Comparison of ENCODE assay signal across 14 cellular contexts in the genomic region with DNA sequence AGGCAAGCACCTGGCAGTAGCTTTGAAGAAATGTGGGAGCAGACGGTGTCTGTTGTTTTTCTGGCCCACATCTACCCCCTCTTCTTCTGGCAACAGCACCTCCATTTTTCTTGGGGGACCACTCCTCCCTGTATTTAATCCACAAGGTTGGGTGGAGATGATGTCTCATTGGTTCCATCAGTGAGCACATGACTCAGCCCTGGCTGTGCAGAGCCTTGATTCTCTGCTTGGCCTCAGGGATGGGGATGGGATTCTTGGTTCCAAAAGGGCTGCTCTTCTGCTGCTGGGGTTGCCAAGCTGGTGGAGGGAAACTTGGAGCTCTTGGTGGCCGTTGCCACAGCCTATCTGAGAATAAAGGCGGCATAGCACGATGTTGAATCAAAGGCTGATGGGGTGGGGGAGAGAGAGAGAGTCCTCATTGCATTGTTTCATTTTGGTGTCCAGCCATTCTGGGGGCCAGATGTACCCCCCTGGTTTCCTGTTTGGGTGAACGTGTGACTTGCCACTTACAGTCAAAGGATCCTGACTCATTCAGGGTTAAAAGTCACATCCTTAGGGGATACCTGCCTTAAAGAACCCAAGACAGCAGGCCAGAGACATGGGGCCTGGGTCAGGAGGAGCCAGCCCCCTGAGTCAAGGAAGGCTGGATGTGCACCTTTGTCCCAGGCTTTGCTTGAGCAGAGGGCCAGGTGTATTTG. TPM values are rescaled to one million over a fixed set of nuclear protein-coding genes. Genes with fewer than 3 reads are reported as not detected.
DNase-seq lines count a peak whose midpoint lies in the region; ATAC-seq, FAIRE-seq and TF ChIP-seq lines count a peak whose summit lies in the region.
"Had no signal": no experiment of that assay in that cellular context is flagged by ENCODE, and none has a peak within 500 bp of the region (broad histone marks: within the 10 kb centered on the region; RNA-seq: fewer than 3 reads in every experiment).

No MANE protein-coding gene starts in this region.

- TF ChIP-seq EP300 in A549 (IDR thresholded peaks at IDR 0.05) = no peak

- H4K20me1 ChIP-seq in HCT116 (ENCODE audit: insufficient read depth) = no peaks in the 10 kb centered on the region

- H3K36me3 Mint-ChIP-seq in nephron progenitor cell (ENCODE audit: low read depth) = peaks cover 50% of the 10 kb centered on the region

- CTCF ChIA-PET in A549 (lab: Yijun Ruan, JAX) = interaction anchor here (0.7 to 1.4 kb wide), 5 partner anchors 17 to 186 kb away, joined by 3 to 6 read pairs (median 3); a partner anchor contains a TSS
- CTCF ChIA-PET in HCT116 (lab: Charles Lee) = no interaction called here

- peak overlapping the region; percentile 47 for H3K27ac Mint-ChIP-seq in nephron progenitor cell
- H3K27ac Mint-ChIP-seq: WTC11 had no signal

- TF ChIP-seq RAD21 in A549 (conservative IDR thresholded peaks at IDR 0.05 in 1 of 2, IDR thresholded peaks at IDR 0.05 in 1 of 2) (no peak), HCT116 (IDR thresholded peaks at IDR 0.05; ENCODE audit: low read depth) (no peak)

- H3K9ac ChIP-seq in HCT116 (ENCODE audit: low read length) = no peak overlapping the region

- RAD21 ChIA-PET in HCT116 (lab: Charles Lee; ENCODE audit: low non-redundant PET in 1 of 2, low total read pairs in 2 of 2, uncharacterized antibody in 2 of 2, unreplicated experiment in 2 of 2) = no interaction called here

- H3K79me2 ChIP-seq in HCT116 (ENCODE audit: insufficient read depth, low read length) = no peaks in the 10 kb centered on the region

- no peaks in the 10 kb centered on the region for H3K27me3 ChIP-seq in HCT116 (ENCODE audit: insufficient read depth, low read length)

- no peak overlapping the region for H3K4me3 Mint-ChIP-seq in nephron progenitor cell
- H3K4me3 Mint-ChIP-seq: WTC11 had no signal

- no peak for FAIRE-seq in A549 (lab: Jason Lieb, UNC)

- H3K4me1 ChIP-seq in A549 = peaks cover 26% of the 10 kb centered on the region
- H3K4me1 ChIP-seq in HCT116 (ENCODE audit: control insufficient read depth in 1 of 2, insufficient read depth in 2 of 2, low read length in 2 of 2) = peaks cover 11 to 50% of the 10 kb centered on the region in 2 experiments; a peak in 3 of 4 replicates

- H3K27me3 Mint-ChIP-seq in nephron progenitor cell (ENCODE audit: low read depth, poor library complexity) = no peaks in the 10 kb centered on the region

- peaks cover 37% of the 10 kb centered on the region for H3K9me3 Mint-ChIP-seq in nephron progenitor cell

- TF ChIP-seq POLR2A in A549 (IDR thresholded peaks at IDR 0.05; ENCODE audit: low read length) (no peak), HCT116 (IDR thresholded peaks at IDR 0.05; ENCODE audit: borderline replicate concordance, extremely low read depth, insufficient read depth, insufficient read length) (no peak)

- POLR2A ChIA-PET in A549 (lab: Yijun Ruan, JAX) = no interaction called here
- POLR2A ChIA-PET in HCT116 (lab: Charles Lee) = interaction anchor here (0.6 kb wide), 1 partner anchor 673 kb away, joined by 4 read pairs; no protein-coding TSS in a partner anchor

- H3K9me3 ChIP-seq in A549 (no peaks in the 10 kb centered on the region), HCT116 (ENCODE audit: control insufficient read depth in 1 of 2, insufficient read depth in 1 of 2, low read depth in 1 of 2, low read length in 2 of 2) (no peaks in the 10 kb centered on the region)

- H3K4me3 ChIP-seq in A549 (no peak overlapping the region), HCT116 (replicated peaks in 1 of 2; ENCODE audit: low read depth in 1 of 2, low read length in 2 of 2) (no peak overlapping the region), coronary artery (peak overlapping the region; percentile 0)

- no peak; a peak in 1 of 6 replicates for ATAC-seq in A549
- ATAC-seq in HCT116 = no peak
- no peak for ATAC-seq in GM18511 (IDR thresholded peaks at IDR 0.05; ENCODE audit: unreplicated experiment)
- ATAC-seq: esophagus mucosa, left lobe of liver, WTC11 had no signal

- no peak overlapping the region for H2AFZ ChIP-seq in HCT116 (ENCODE audit: low read depth, low read length, poor library complexity, severe bottlenecking)

- H3K4me2 ChIP-seq in A549 = 0 out of 3 replicates have a peak overlapping the region, but pooled peaks have one; percentile 1
- peak overlapping the region; percentile 4; the same call in 1 of the 2 replicates for H3K4me2 ChIP-seq in HCT116 (ENCODE audit: low read length)

- TF ChIP-seq CTCF in A549 (IDR thresholded peaks at IDR 0.05) = no peak
- TF ChIP-seq CTCF in HCT116 (IDR thresholded peaks at IDR 0.05 in 2 of 3, conservative IDR thresholded peaks at IDR 0.05 in 1 of 3; ENCODE audit: borderline replicate concordance in 1 of 3, insufficient read depth in 1 of 3, low read depth in 2 of 3, low read length in 2 of 3) = no peak
- no peak for TF ChIP-seq CTCF in coronary artery (IDR thresholded peaks at IDR 0.05)
- no peak for TF ChIP-seq CTCF in nephron progenitor cell (IDR thresholded peaks at IDR 0.05)

- DNase-seq in A549 (ENCODE audit: low read depth in 1 of 2, low spot score in 1 of 2) (no peak), HCT116 (ENCODE audit: low read depth, low spot score) (no peak), coronary artery (ENCODE audit: low spot score) (no peak), nephron progenitor cell (no peak), mesenteric fat pad (ENCODE audit: low spot score) (no peak), NCI-H187 treated with DMSO at 0.1 percent for 48 hours (lab: John Stamatoyannopoulos, UW) (no peak), amygdala (lab: John Stamatoyannopoulos, UW) (no peak)
- DNase-seq: anterior cingulate cortex, NCI-H446 treated with DMSO at 0.1 percent for 48 hours, SHP77 had no signal

- WGBS in A549 (ENCODE audit: missing lambda C conversion rate) = 82% methylated on average over 5 of the region's 5 CpGs

- peaks cover 66% of the 10 kb centered on the region for H3K4me1 Mint-ChIP-seq in nephron progenitor cell

- no TSS peak for BruUV-seq in HCT116 (replicated peaks; lab: Mats Ljungman, UMichigan)

- no peaks in the 10 kb centered on the region for H3K9me2 ChIP-seq in HCT116 (ENCODE audit: insufficient read depth)

- H3K27ac ChIP-seq in A549 (peak overlapping the region in 1 of 2 experiments; percentile 21; a peak in 2 of 6 replicates), HCT116 (ENCODE audit: low read depth, low read length) (no peak overlapping the region), coronary artery (peak overlapping the region in 1 of 2 donors; percentile 63)

- H3K36me3 ChIP-seq in HCT116 (ENCODE audit: control insufficient read depth in 1 of 2, insufficient read depth in 2 of 2, low read length in 2 of 2) = no peaks in the 10 kb centered on the region

- intact Hi-C loops in HCT116 (cut with micrococcal nuclease) = no loop called here

TF ChIP-seq in A549, 52 proteins besides CTCF, POLR2A, EP300 and RAD21:
- no peak for TF ChIP-seq HOXA7 (CRISPR knock-in tag; IDR thresholded peaks at IDR 0.05)
- no peak for TF ChIP-seq EHF (CRISPR knock-in tag; IDR thresholded peaks at IDR 0.05)

TF ChIP-seq in HCT116, 20 proteins besides CTCF, POLR2A, EP300 and RAD21:
- no peak for TF ChIP-seq ZFX (IDR thresholded peaks at IDR 0.05)
- TF ChIP-seq, protein P1, sequence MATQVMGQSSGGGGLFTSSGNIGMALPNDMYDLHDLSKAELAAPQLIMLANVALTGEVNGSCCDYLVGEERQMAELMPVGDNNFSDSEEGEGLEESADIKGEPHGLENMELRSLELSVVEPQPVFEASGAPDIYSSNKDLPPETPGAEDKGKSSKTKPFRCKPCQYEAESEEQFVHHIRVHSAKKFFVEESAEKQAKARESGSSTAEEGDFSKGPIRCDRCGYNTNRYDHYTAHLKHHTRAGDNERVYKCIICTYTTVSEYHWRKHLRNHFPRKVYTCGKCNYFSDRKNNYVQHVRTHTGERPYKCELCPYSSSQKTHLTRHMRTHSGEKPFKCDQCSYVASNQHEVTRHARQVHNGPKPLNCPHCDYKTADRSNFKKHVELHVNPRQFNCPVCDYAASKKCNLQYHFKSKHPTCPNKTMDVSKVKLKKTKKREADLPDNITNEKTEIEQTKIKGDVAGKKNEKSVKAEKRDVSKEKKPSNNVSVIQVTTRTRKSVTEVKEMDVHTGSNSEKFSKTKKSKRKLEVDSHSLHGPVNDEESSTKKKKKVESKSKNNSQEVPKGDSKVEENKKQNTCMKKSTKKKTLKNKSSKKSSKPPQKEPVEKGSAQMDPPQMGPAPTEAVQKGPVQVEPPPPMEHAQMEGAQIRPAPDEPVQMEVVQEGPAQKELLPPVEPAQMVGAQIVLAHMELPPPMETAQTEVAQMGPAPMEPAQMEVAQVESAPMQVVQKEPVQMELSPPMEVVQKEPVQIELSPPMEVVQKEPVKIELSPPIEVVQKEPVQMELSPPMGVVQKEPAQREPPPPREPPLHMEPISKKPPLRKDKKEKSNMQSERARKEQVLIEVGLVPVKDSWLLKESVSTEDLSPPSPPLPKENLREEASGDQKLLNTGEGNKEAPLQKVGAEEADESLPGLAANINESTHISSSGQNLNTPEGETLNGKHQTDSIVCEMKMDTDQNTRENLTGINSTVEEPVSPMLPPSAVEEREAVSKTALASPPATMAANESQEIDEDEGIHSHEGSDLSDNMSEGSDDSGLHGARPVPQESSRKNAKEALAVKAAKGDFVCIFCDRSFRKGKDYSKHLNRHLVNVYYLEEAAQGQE (IDR thresholded peaks at IDR 0.05; ENCODE audit: low read depth) = no peak

RNA-seq across cellular contexts. Expression of a gene that starts 25.9 kb away (rescaled TPM):
- polyA plus RNA-seq in A549 (2011; rRNA removed) (5.0 and 5.4 TPM in 2 replicates), A549 (2017; fragmentation: RNase III; extraction: RNeasy Plus Mini Kit Qiagen cat#74134 plus additional on column Dnase treatment) (7.7 to 7.9 TPM (median 7.8 TPM) in 3 replicates)
- polyA plus RNA-seq in A549 (2012; cell fraction: cytosol; rRNA removed) = 5.7 and 6.3 TPM in 2 replicates
- 4.3 and 6.0 TPM in 2 replicates for polyA plus RNA-seq in A549 (2012; cell fraction: nucleus; rRNA removed)
- polyA minus RNA-seq in A549 (2011; rRNA and poly(A)+ RNA removed) = 3.8 and 5.5 TPM in 2 replicates
- total RNA-seq in HCT116 (2021; ENCODE audit: unreplicated experiment) (7.3 TPM), mesenteric fat pad (20.2 TPM)
- polyA plus RNA-seq in HCT116 (2012) = 9.7 and 10.0 TPM in 2 replicates

RNA-seq across cellular contexts. Expression of a gene that starts 54.7 kb away (rescaled TPM):
- polyA plus RNA-seq in A549 (2011; rRNA removed) (673 and 678 TPM in 2 replicates), A549 (2017; fragmentation: RNase III; extraction: RNeasy Plus Mini Kit Qiagen cat#74134 plus additional on column Dnase treatment) (432 to 442 TPM (median 432 TPM) in 3 replicates)
- polyA plus RNA-seq in A549 (2012; cell fraction: cytosol; rRNA removed) = 330 and 382 TPM in 2 replicates
- polyA plus RNA-seq in A549 (2012; cell fraction: nucleus; rRNA removed) = 111 and 130 TPM in 2 replicates
- 175 and 275 TPM in 2 replicates for polyA minus RNA-seq in A549 (2011; rRNA and poly(A)+ RNA removed)
- total RNA-seq in HCT116 (2021; ENCODE audit: unreplicated experiment) (281 TPM), mesenteric fat pad (141 TPM)
- polyA plus RNA-seq in HCT116 (2012) = 167 and 222 TPM in 2 replicates
